Comparison of ENCODE assay signal across 16 cellular contexts in genomic region chr7:55095672-55096071, GRCh38.
DNase-seq lines count a peak whose midpoint lies in the region; ATAC-seq and TF ChIP-seq lines count a peak whose summit lies in the region.
"Had no signal": no experiment of that assay in that cellular context is flagged by ENCODE, and none has a peak within 500 bp of the region (broad histone marks: within the 10 kb centered on the region; RNA-seq: fewer than 3 reads in every experiment).

No MANE protein-coding gene starts in this region.

- H3K36me3 ChIP-seq in left ventricle myocardium inferior (no peaks in the 10 kb centered on the region), PC-9 (ENCODE audit: low read depth) (peaks cover 16% of the 10 kb centered on the region; the same call in 1 of the 2 replicates), mammary epithelial cell (ENCODE audit: insufficient read depth, low read length) (peaks cover 9% of the 10 kb centered on the region), neuronal stem cell (replicated peaks in 1 of 2; ENCODE audit: control insufficient read depth in 2 of 2, insufficient read depth in 2 of 2, low read length in 2 of 2) (no peaks in the 10 kb centered on the region)

- dilution Hi-C loops in mammary epithelial cell (cut with HindIII; ENCODE audit: low sequenced_read_pairs): no loop called here

- no peaks in the 10 kb centered on the region for H3K27me3 ChIP-seq in left ventricle myocardium inferior (ENCODE audit: low read depth)
- H3K27me3 ChIP-seq in PC-9 (ENCODE audit: insufficient read depth, low read depth): no peaks in the 10 kb centered on the region
- H3K27me3 ChIP-seq in mammary epithelial cell (ENCODE audit: insufficient read depth, low read length): no peaks in the 10 kb centered on the region
- H3K27me3 ChIP-seq in neuronal stem cell (ENCODE audit: control insufficient read depth in 3 of 3, insufficient read depth in 3 of 3, low read depth in 1 of 3, low read length in 3 of 3): no peaks in the 10 kb centered on the region

- H2AK5ac ChIP-seq in neuronal stem cell (ENCODE audit: low read depth, low read length): no peak overlapping the region

- DNase-seq in left ventricle myocardium inferior: no peak
- no peak for DNase-seq in Right ventricle myocardium superior
- no peak for DNase-seq in PC-9
- DNase-seq in mammary epithelial cell: no peak
- no peak for DNase-seq in neuronal stem cell (ENCODE audit: low spot score)
- DNase-seq in NK-92 (lab: John Stamatoyannopoulos, UW; ENCODE audit: unreplicated experiment): no peak
- DNase-seq: 8988T; CD4-positive, alpha-beta memory T cell; DMS79 treated with DMSO at 0.1 percent for 48 hours; GM23248; NCI-H1930; NCI-H748 treated with DMSO at 0.1 percent for 48 hours; SHP77 had no signal

- H3K9ac ChIP-seq in mammary epithelial cell (ENCODE audit: insufficient read depth, low read length): no peak overlapping the region
- H3K9ac ChIP-seq in neuronal stem cell (ENCODE audit: low read depth, low read length, poor library complexity): no peak overlapping the region
- H3K9ac ChIP-seq: GM23248 had no signal

- no peak overlapping the region for H4K8ac ChIP-seq in neuronal stem cell (ENCODE audit: low read depth, low read length)

- H3K4me3 ChIP-seq in left ventricle myocardium inferior (no peak overlapping the region), PC-9 (no peak overlapping the region), mammary epithelial cell (replicated peaks in 1 of 3; ENCODE audit: insufficient read depth in 1 of 3, low read depth in 2 of 3, low read length in 3 of 3) (no peak overlapping the region), neuronal stem cell (ENCODE audit: low read length in 2 of 2) (no peak overlapping the region)
- H3K4me3 ChIP-seq: GM23248 had no signal

- H3K23ac ChIP-seq in neuronal stem cell (ENCODE audit: low read depth, low read length, poor library complexity): no peak overlapping the region

- no peak overlapping the region for H3K18ac ChIP-seq in neuronal stem cell (ENCODE audit: low read length)

- peaks cover 100% of the 10 kb centered on the region for H3K79me2 ChIP-seq in PC-9 (ENCODE audit: low read depth)
- H3K79me2 ChIP-seq in mammary epithelial cell (ENCODE audit: insufficient read depth, low read length): peaks cover 100% of the 10 kb centered on the region

- H2BK15ac ChIP-seq in neuronal stem cell (ENCODE audit: low read length): no peak overlapping the region

- no peak overlapping the region for H2AFZ ChIP-seq in PC-9
- H2AFZ ChIP-seq in mammary epithelial cell (ENCODE audit: low read depth, low read length): no peak overlapping the region
- no peak overlapping the region for H2AFZ ChIP-seq in neuronal stem cell (ENCODE audit: low read length)
- H2AFZ ChIP-seq: GM23248 had no signal

- H3K4me2 ChIP-seq in PC-9: no peak overlapping the region
- no peak overlapping the region for H3K4me2 ChIP-seq in mammary epithelial cell (ENCODE audit: insufficient read depth, low read depth, low read length)
- H3K4me2 ChIP-seq in neuronal stem cell (ENCODE audit: insufficient read depth, low read length, poor library complexity, severe bottlenecking): no peak overlapping the region

- H3K14ac ChIP-seq in neuronal stem cell (ENCODE audit: low read length): peak overlapping the region; percentile 9

- no peak overlapping the region for H4K91ac ChIP-seq in neuronal stem cell (ENCODE audit: low read depth, low read length, poor library complexity)

- WGBS in mammary epithelial cell (ENCODE audit: low coverage, missing lambda C conversion rate): 100% methylated on average over 4 of the region's 4 CpGs
- no CpG with 5 or more reads among the region's 4 CpGs for WGBS in neuronal stem cell (ENCODE audit: extremely low coverage in 2 of 2, insufficient read length in 2 of 2, insufficient replicate concordance in 1 of 2), 2 donors

- H3K4ac ChIP-seq in neuronal stem cell (ENCODE audit: low read length): no peak overlapping the region

- TF ChIP-seq CTCF in left ventricle myocardium inferior (IDR thresholded peaks at IDR 0.05; ENCODE audit: borderline replicate concordance): no peak
- no peak for TF ChIP-seq CTCF in PC-9 (conservative IDR thresholded peaks at IDR 0.05)
- no peak for TF ChIP-seq CTCF in mammary epithelial cell (conservative IDR thresholded peaks at IDR 0.05 in 1 of 2, IDR thresholded peaks at IDR 0.05 in 1 of 2; ENCODE audit: extremely low read depth in 1 of 2, insufficient read depth in 1 of 2, low read depth in 1 of 2, low read length in 2 of 2)

- in situ Hi-C loops in mammary epithelial cell (cut with MboI; ENCODE audit: low sequenced_read_pairs in 2 of 2): no loop called here

- no peak overlapping the region for H2BK5ac ChIP-seq in neuronal stem cell (ENCODE audit: low read length)

- no peaks in the 10 kb centered on the region for H3K79me1 ChIP-seq in neuronal stem cell (ENCODE audit: low read depth, low read length)

- H2BK120ac ChIP-seq in neuronal stem cell (ENCODE audit: low read depth, low read length): no peak overlapping the region

- POLR2A ChIA-PET in PC-9 (lab: Charles Lee; ENCODE audit: unreplicated experiment): interaction anchor here (0.5 kb wide), 1 partner anchor 37 kb away, joined by 9 read pairs; no protein-coding TSS in a partner anchor

- H4K20me1 ChIP-seq in PC-9 (ENCODE audit: insufficient read depth): peaks cover 64% of the 10 kb centered on the region
- H4K20me1 ChIP-seq in mammary epithelial cell (ENCODE audit: insufficient read depth, low read length): peaks cover 7% of the 10 kb centered on the region

- H3F3A ChIP-seq in PC-9 (ENCODE audit: insufficient read depth, low read depth): peaks cover 51% of the 10 kb centered on the region

- intact Hi-C loops in left ventricle myocardium inferior (cut with micrococcal nuclease) (no loop called here), Right ventricle myocardium superior (cut with DNase I) (no loop called here), PC-9 (cut with micrococcal nuclease; ENCODE audit: unreplicated experiment) (no loop called here), mammary epithelial cell (cut with micrococcal nuclease) (no loop called here)

- no peaks in the 10 kb centered on the region for H3K9me3 ChIP-seq in left ventricle myocardium inferior (replicated peaks)
- no peaks in the 10 kb centered on the region for H3K9me3 ChIP-seq in PC-9 (ENCODE audit: insufficient read depth, low read depth)
- H3K9me3 ChIP-seq in mammary epithelial cell (replicated peaks; ENCODE audit: insufficient read depth, low read length): no peaks in the 10 kb centered on the region
- no peaks in the 10 kb centered on the region for H3K9me3 ChIP-seq in neuronal stem cell (replicated peaks in 1 of 2; ENCODE audit: control insufficient read depth in 2 of 2, insufficient read depth in 1 of 2, low read depth in 1 of 2, low read length in 2 of 2)

- BruUV-seq in PC-9 (replicated peaks; lab: Mats Ljungman, UMichigan) (TSS peak; percentile 2), mammary epithelial cell (replicated peaks; lab: Mats Ljungman, UMichigan) (TSS peak; percentile 1)

- no peaks in the 10 kb centered on the region for H3K9me2 ChIP-seq in PC-9 (ENCODE audit: insufficient read depth)

- ATAC-seq in Right ventricle myocardium superior (ENCODE audit: poor library complexity): no peak
- ATAC-seq in HG02642 (IDR thresholded peaks at IDR 0.05; ENCODE audit: poor library complexity, unreplicated experiment): no peak
- ATAC-seq in HG02973 (IDR thresholded peaks at IDR 0.05; ENCODE audit: unreplicated experiment): no peak
- ATAC-seq: HCT116 had no signal

- no peak overlapping the region for H2BK12ac ChIP-seq in neuronal stem cell (ENCODE audit: low read length)

- H3K27ac ChIP-seq in left ventricle myocardium inferior (replicated peaks): peak overlapping the region; percentile 31
- H3K27ac ChIP-seq in PC-9: peak overlapping the region; percentile 6; the same call in 1 of the 2 replicates
- no peak overlapping the region for H3K27ac ChIP-seq in mammary epithelial cell (ENCODE audit: insufficient read depth, low read depth, low read length)
- H3K27ac ChIP-seq in neuronal stem cell (replicated peaks; ENCODE audit: low read length): no peak overlapping the region
- H3K27ac ChIP-seq: GM23248 had no signal

- CTCF ChIA-PET in PC-9 (lab: Charles Lee) (interaction anchor here (1.0 kb wide), 1 partner anchor 160 kb away, joined by 3 read pairs; no protein-coding TSS in a partner anchor), mammary epithelial cell (lab: Charles Lee; ENCODE audit: low non-redundant PET) (no interaction called here)

- H3K4me1 ChIP-seq in left ventricle myocardium inferior (peaks cover 78% of the 10 kb centered on the region), PC-9 (replicated peaks; ENCODE audit: insufficient read depth) (no peaks in the 10 kb centered on the region), mammary epithelial cell (ENCODE audit: insufficient read depth, low read length) (peaks cover 45% of the 10 kb centered on the region), neuronal stem cell (ENCODE audit: control insufficient read depth in 2 of 2, insufficient read depth in 1 of 2, low read depth in 1 of 2, low read length in 2 of 2) (peaks cover 14 to 18% of the 10 kb centered on the region in 2 donors)

Comparison
In these comparisons a context has a peak if more than half of its experiments do, and no peak if none do; other contexts are left out.
1. H3K27ac ChIP-seq: peak in left ventricle myocardium inferior (single experiment) and PC-9 (single experiment); none in mammary epithelial cell (single experiment) and neuronal stem cell (single experiment).